15 cellular contexts compared by ENCODE assay signal in genomic region chr17:59327891-59328290, GRCh38. TPM values are rescaled to one million over a fixed set of nuclear protein-coding genes. Genes with fewer than 3 reads are reported as not detected.
A peak's percentile ranks its signal among the peaks of the same experiment; 100 is the strongest.
DNase-seq lines count a peak whose midpoint lies in the region; ATAC-seq and TF ChIP-seq lines count a peak whose summit lies in the region.
"Had no signal": no experiment of that assay in that cellular context is flagged by ENCODE, and none has a peak within 500 bp of the region (broad histone marks: within the 10 kb centered on the region; RNA-seq: fewer than 3 reads in every experiment).

No MANE protein-coding gene starts in this region.

- DNase-seq in natural killer cell, result no peak
- DNase-seq in natural killer cell treated with Interleukin-12 subunit alpha and Interleukin-12 subunit beta and Interleukin-15 and Interleukin-18, amount 100 ng/mL, for 72 hours (ENCODE audit: low spot score), result no peak
- DNase-seq in activated T-helper 2 cell treated with anti-CD3 and anti-CD28 coated beads, Interferon-gamma antibody, Interleukin-2, Interleukin-4, amounts not matched to agents 10 μg/mL and 5 μg/mL and 100 μg/mL, durations not matched to agents 14 hours and 24 hours and 36 hours (ENCODE audit: low spot score), result no peak
- DNase-seq in NCI-H2196 (lab: John Stamatoyannopoulos, UW; ENCODE audit: unreplicated experiment), result no peak
- DNase-seq in Caco-2, result no peak
- DNase-seq in ACHN, result no peak
- DNase-seq: effector CD8-positive, alpha-beta T cell; mammary epithelial cell; NCI-H187; NCI-H748 treated with DMSO at 0.1 percent for 48 hours had no signal

- no peak overlapping the region for H3K4me3 ChIP-seq in Caco-2 (ENCODE audit: low read depth, low read length)
- H3K4me3 ChIP-seq: BLaER1, vagina had no signal

- ATAC-seq in natural killer cell (no peak), HG03139 (IDR thresholded peaks at IDR 0.05; ENCODE audit: unreplicated experiment) (no peak)
- no peak for ATAC-seq in natural killer cell treated with Interleukin-12 subunit alpha and Interleukin-12 subunit beta and Interleukin-15 and Interleukin-18, amount 100 ng/mL, for 72 hours
- ATAC-seq: Right ventricle myocardium inferior had no signal

- no TSS peak for BruUV-seq in Caco-2 (replicated peaks; lab: Mats Ljungman, UMichigan)

- H3K4me3 Mint-ChIP-seq in natural killer cell (no peak overlapping the region), nephron (peak overlapping the region in 1 of 3 experiments; percentile 4), Caco-2 (ENCODE audit: unreplicated experiment) (no peak overlapping the region)
- no peak overlapping the region for H3K4me3 Mint-ChIP-seq in natural killer cell treated with Interleukin-12 subunit alpha and Interleukin-12 subunit beta and Interleukin-15 and Interleukin-18, amount 100 ng/mL, for 72 hours
- H3K4me3 Mint-ChIP-seq in activated T-helper 2 cell treated with anti-CD3 and anti-CD28 coated beads, Interferon-gamma antibody, Interleukin-2, Interleukin-4, amounts not matched to agents 10 μg/mL and 5 μg/mL and 100 μg/mL, durations not matched to agents 14 hours and 24 hours and 36 hours (ENCODE audit: low read depth), result no peak overlapping the region

- intact Hi-C loops in natural killer cell (cut with micrococcal nuclease) (no loop called here), Caco-2 (cut with micrococcal nuclease; ENCODE audit: unreplicated experiment) (no loop called here)
- intact Hi-C loops in activated T-helper 2 cell treated with anti-CD3 and anti-CD28 coated beads, Interferon-gamma antibody, Interleukin-2, Interleukin-4, amounts not matched to agents 10 μg/mL and 5 μg/mL and 100 μg/mL, durations not matched to agents 14 hours and 24 hours and 36 hours (cut with micrococcal nuclease), result no loop called here

- no peaks in the 10 kb centered on the region for H3K27me3 ChIP-seq in Caco-2 (replicated peaks; ENCODE audit: control insufficient read depth, insufficient read depth, low read length)
- H3K27me3 ChIP-seq: vagina had no signal

- no peaks in the 10 kb centered on the region for H3K9me3 Mint-ChIP-seq in natural killer cell
- no peaks in the 10 kb centered on the region for H3K9me3 Mint-ChIP-seq in natural killer cell treated with Interleukin-12 subunit alpha and Interleukin-12 subunit beta and Interleukin-15 and Interleukin-18, amount 100 ng/mL, for 72 hours
- H3K9me3 Mint-ChIP-seq in activated T-helper 2 cell treated with anti-CD3 and anti-CD28 coated beads, Interferon-gamma antibody, Interleukin-2, Interleukin-4, amounts not matched to agents 10 μg/mL and 5 μg/mL and 100 μg/mL, durations not matched to agents 14 hours and 24 hours and 36 hours, result no peaks in the 10 kb centered on the region
- no peaks in the 10 kb centered on the region for H3K9me3 Mint-ChIP-seq in nephron
- no peaks in the 10 kb centered on the region for H3K9me3 Mint-ChIP-seq in Caco-2 (ENCODE audit: unreplicated experiment)

- in situ Hi-C loops in ACHN (cut with HindIII; ENCODE audit: low pct_ligation_motif_present, low pct_unique_long_range_greater_than_20kb, low sequenced_read_pairs), result loop anchor here (25.0 kb wide), 1 partner anchor 109 kb away; no protein-coding TSS in a partner anchor

- POLR2A ChIA-PET in Caco-2 (lab: Charles Lee), result no interaction called here

- CTCF ChIA-PET in Caco-2 (lab: Charles Lee), result interaction anchor here (2.9 kb wide), 1 partner anchor 16 kb away, joined by 26 read pairs; no protein-coding TSS in a partner anchor

- H3K4me1 ChIP-seq in Caco-2, result peaks cover 20% of the 10 kb centered on the region

- H3K27ac Mint-ChIP-seq in natural killer cell (peak overlapping the region; percentile 19 to 83), nephron (peak overlapping the region; percentile 28 to 83 (median 81)), Caco-2 (ENCODE audit: unreplicated experiment) (no peak overlapping the region)
- H3K27ac Mint-ChIP-seq in natural killer cell treated with Interleukin-12 subunit alpha and Interleukin-12 subunit beta and Interleukin-15 and Interleukin-18, amount 100 ng/mL, for 72 hours, result peak overlapping the region in 1 of 2 donors; percentile 50
- H3K27ac Mint-ChIP-seq in activated T-helper 2 cell treated with anti-CD3 and anti-CD28 coated beads, Interferon-gamma antibody, Interleukin-2, Interleukin-4, amounts not matched to agents 10 μg/mL and 5 μg/mL and 100 μg/mL, durations not matched to agents 14 hours and 24 hours and 36 hours, result peak overlapping the region; percentile 62

- H3K36me3 ChIP-seq in Caco-2 (ENCODE audit: control insufficient read depth, insufficient read depth, low read length), result no peaks in the 10 kb centered on the region
- H3K36me3 ChIP-seq: BLaER1, vagina had no signal

- no peaks in the 10 kb centered on the region for H3K27me3 Mint-ChIP-seq in natural killer cell (ENCODE audit: low read depth in 2 of 2)
- peaks cover 0 to 6% of the 10 kb centered on the region in 2 donors for H3K27me3 Mint-ChIP-seq in natural killer cell treated with Interleukin-12 subunit alpha and Interleukin-12 subunit beta and Interleukin-15 and Interleukin-18, amount 100 ng/mL, for 72 hours
- H3K27me3 Mint-ChIP-seq in activated T-helper 2 cell treated with anti-CD3 and anti-CD28 coated beads, Interferon-gamma antibody, Interleukin-2, Interleukin-4, amounts not matched to agents 10 μg/mL and 5 μg/mL and 100 μg/mL, durations not matched to agents 14 hours and 24 hours and 36 hours (ENCODE audit: low read depth), result no peaks in the 10 kb centered on the region
- peaks cover 5% of the 10 kb centered on the region for H3K27me3 Mint-ChIP-seq in nephron (ENCODE audit: low read depth)
- H3K27me3 Mint-ChIP-seq in Caco-2 (ENCODE audit: insufficient read depth, unreplicated experiment), result no peaks in the 10 kb centered on the region

- H3K36me3 Mint-ChIP-seq in natural killer cell (no peaks in the 10 kb centered on the region), nephron (ENCODE audit: low read depth) (no peaks in the 10 kb centered on the region), Caco-2 (ENCODE audit: insufficient read depth, unreplicated experiment) (no peaks in the 10 kb centered on the region)
- H3K36me3 Mint-ChIP-seq in natural killer cell treated with Interleukin-12 subunit alpha and Interleukin-12 subunit beta and Interleukin-15 and Interleukin-18, amount 100 ng/mL, for 72 hours, result no peaks in the 10 kb centered on the region
- H3K36me3 Mint-ChIP-seq in activated T-helper 2 cell treated with anti-CD3 and anti-CD28 coated beads, Interferon-gamma antibody, Interleukin-2, Interleukin-4, amounts not matched to agents 10 μg/mL and 5 μg/mL and 100 μg/mL, durations not matched to agents 14 hours and 24 hours and 36 hours (ENCODE audit: low read depth), result no peaks in the 10 kb centered on the region

- no peaks in the 10 kb centered on the region for H3K9me3 ChIP-seq in Caco-2
- H3K9me3 ChIP-seq: BLaER1, vagina had no signal

- no peak for TF ChIP-seq CTCF in natural killer cell (IDR thresholded peaks at IDR 0.05)
- no peak for TF ChIP-seq CTCF in nephron (IDR thresholded peaks at IDR 0.05; ENCODE audit: unreplicated experiment in 3 of 3)
- TF ChIP-seq CTCF in Caco-2 (IDR thresholded peaks at IDR 0.05; ENCODE audit: insufficient read depth in 1 of 2, low read depth in 1 of 2, low read length in 1 of 2, severe bottlenecking in 1 of 2, unreplicated experiment in 1 of 2), result no peak

- H3K4me1 Mint-ChIP-seq in natural killer cell (peaks cover 20 to 30% of the 10 kb centered on the region in 2 donors), nephron (peaks cover 38% of the 10 kb centered on the region), Caco-2 (ENCODE audit: low read depth, unreplicated experiment) (peaks cover 22% of the 10 kb centered on the region)
- H3K4me1 Mint-ChIP-seq in natural killer cell treated with Interleukin-12 subunit alpha and Interleukin-12 subunit beta and Interleukin-15 and Interleukin-18, amount 100 ng/mL, for 72 hours (ENCODE audit: low read depth in 2 of 2), result peaks cover 21 to 24% of the 10 kb centered on the region in 2 donors
- H3K4me1 Mint-ChIP-seq in activated T-helper 2 cell treated with anti-CD3 and anti-CD28 coated beads, Interferon-gamma antibody, Interleukin-2, Interleukin-4, amounts not matched to agents 10 μg/mL and 5 μg/mL and 100 μg/mL, durations not matched to agents 14 hours and 24 hours and 36 hours (ENCODE audit: low read depth), result peaks cover 29% of the 10 kb centered on the region

RNA-seq across cellular contexts. Expression of gene YPEL2, which starts 3.6 kb away (rescaled TPM):
- total RNA-seq in natural killer cell (10 to 100 TPM; 30.5 to 35.6 (median 33.5) TPM), Caco-2 (2022) (2.9 and 4.5 TPM in 2 replicates)
- 1 to 10 TPM; 3.1 to 5.4 TPM for total RNA-seq in natural killer cell treated with Interleukin-12 subunit alpha and Interleukin-12 subunit beta and Interleukin-15 and Interleukin-18, amount 100 ng/mL, for 72 hours
- total RNA-seq in activated T-helper 2 cell treated with anti-CD3 and anti-CD28 coated beads, Interferon-gamma antibody, Interleukin-2, Interleukin-4, amounts not matched to agents 10 μg/mL and 5 μg/mL and 100 μg/mL, durations not matched to agents 14 hours and 24 hours and 36 hours, result 5.0 and 5.3 TPM in 2 replicates
